ENCODE assay signal across 1 cellular context in genomic region chr20:18137412-18138265, GRCh38.
TF ChIP-seq lines count a peak whose summit lies in the region.

Gene KAT14 (plus strand): TSS chr20:18137863. CDS start chr20:18142661, 4,798 bp downstream.
Gene PET117 (plus strand): TSS chr20:18137863. CDS start chr20:18137956, 93 bp downstream.

TF ChIP-seq in HepG2, 621 proteins besides CTCF, POLR2A, EP300 and RAD21 (continued from another document and continues in another):
- TF ChIP-seq ZBTB25 (CRISPR knock-in tag; IDR thresholded peaks at IDR 0.05) (peak; percentile 87; the same call in 1 of the 2 replicates), ZZZ3 (CRISPR knock-in tag; IDR thresholded peaks at IDR 0.05; ENCODE audit: borderline replicate concordance) (peak; percentile 97), ZNF850 (CRISPR knock-in tag; conservative IDR thresholded peaks at IDR 0.05) (no peak), IKZF4 (CRISPR knock-in tag; IDR thresholded peaks at IDR 0.05; ENCODE audit: borderline replicate concordance, low read depth, not compliant biosample characterization) (peak; percentile 98), POLR2AphosphoS5 (IDR thresholded peaks at IDR 0.05; ENCODE audit: low read depth, low read length) (peak; percentile 83), ZNF101 (CRISPR knock-in tag; IDR thresholded peaks at IDR 0.05; ENCODE audit: borderline replicate concordance, low read depth) (peak; percentile 91; the same call in 1 of the 2 replicates), NFRKB (IDR thresholded peaks at IDR 0.05) (no peak), ZNF12 (CRISPR knock-in tag; IDR thresholded peaks at IDR 0.05) (peak; percentile 80; the same call in 1 of the 2 replicates), ZNF883 (CRISPR knock-in tag; IDR thresholded peaks at IDR 0.05; ENCODE audit: not compliant biosample characterization) (peak; percentile 99), POLR2G (IDR thresholded peaks at IDR 0.05; ENCODE audit: low read depth, low read length) (peak; percentile 96), RFX5 (IDR thresholded peaks at IDR 0.05; ENCODE audit: low read depth, low read length) (no peak), HMGXB4 (CRISPR knock-in tag; IDR thresholded peaks at IDR 0.05; ENCODE audit: borderline replicate concordance in 1 of 2, low read depth in 1 of 2) (peak; percentile 99), NFKB2 (CRISPR knock-in tag; IDR thresholded peaks at IDR 0.05; ENCODE audit: borderline replicate concordance) (peak; percentile 100), ISX (CRISPR knock-in tag; conservative IDR thresholded peaks at IDR 0.05) (peak; percentile 98), ATF5 (CRISPR knock-in tag; IDR thresholded peaks at IDR 0.05; ENCODE audit: low read depth) (peak; percentile 95), STAT5B (CRISPR knock-in tag; IDR thresholded peaks at IDR 0.05) (0 out of 2 replicates have a peak, but pooled peaks have one; percentile 15), ZNF746 (CRISPR knock-in tag; IDR thresholded peaks at IDR 0.05) (peak; percentile 67), ZNF282 (IDR thresholded peaks at IDR 0.05; ENCODE audit: partially characterized antibody) (no peak), ZNF343 (CRISPR knock-in tag; IDR thresholded peaks at IDR 0.05) (peak; percentile 99), KDM3A (CRISPR knock-in tag; IDR thresholded peaks at IDR 0.05; ENCODE audit: low read depth) (peak; percentile 99), MAFF (IDR thresholded peaks at IDR 0.05; ENCODE audit: low read depth, low read length) (peak; percentile 21; the same call in 1 of the 2 replicates), ZNF530 (CRISPR knock-in tag; IDR thresholded peaks at IDR 0.05; ENCODE audit: low read depth) (peak; percentile 97), RFX3 (CRISPR knock-in tag; IDR thresholded peaks at IDR 0.05) (no peak), ATAD3A (CRISPR knock-in tag; IDR thresholded peaks at IDR 0.05) (no peak), ZNF317 (CRISPR knock-in tag; IDR thresholded peaks at IDR 0.05) (peak; percentile 90), ATF3 (CRISPR knock-in tag; IDR thresholded peaks at IDR 0.05) (peak; percentile 54), TBX2 (CRISPR knock-in tag; IDR thresholded peaks at IDR 0.05; ENCODE audit: borderline replicate concordance) (peak; percentile 98), POGK (CRISPR knock-in tag; conservative IDR thresholded peaks at IDR 0.05) (peak; percentile 99), PAWR (CRISPR knock-in tag; IDR thresholded peaks at IDR 0.05; ENCODE audit: borderline replicate concordance) (peak; percentile 77; the same call in 1 of the 2 replicates), ATF6 (CRISPR knock-in tag; conservative IDR thresholded peaks at IDR 0.05) (peak; percentile 52; the same call in 1 of the 2 replicates), MEIS1 (CRISPR knock-in tag; IDR thresholded peaks at IDR 0.05; ENCODE audit: borderline replicate concordance) (peak; percentile 94; the same call in 1 of the 2 replicates), MNT (IDR thresholded peaks at IDR 0.05) (peak; percentile 80), ARNTL (CRISPR knock-in tag; IDR thresholded peaks at IDR 0.05) (peak; percentile 96), NFYB (CRISPR knock-in tag; IDR thresholded peaks at IDR 0.05) (no peak; the same call in 1 of the 2 replicates), SMARCE1 (IDR thresholded peaks at IDR 0.05; ENCODE audit: borderline replicate concordance) (0 out of 2 replicates have a peak, but pooled peaks have one; percentile 10), ZNF260 (CRISPR knock-in tag; IDR thresholded peaks at IDR 0.05; ENCODE audit: borderline replicate concordance, low read depth) (peak; percentile 89; the same call in 1 of the 2 replicates), ZBTB46 (CRISPR knock-in tag; IDR thresholded peaks at IDR 0.05; ENCODE audit: borderline replicate concordance) (peak; percentile 28; the same call in 1 of the 2 replicates), ZFAT (CRISPR knock-in tag; conservative IDR thresholded peaks at IDR 0.05) (peak; percentile 96), CCDC6 (CRISPR knock-in tag; IDR thresholded peaks at IDR 0.05) (peak; percentile 98), NR0B2 (CRISPR knock-in tag; IDR thresholded peaks at IDR 0.05) (peak; percentile 99), TP53 (CRISPR knock-in tag; conservative IDR thresholded peaks at IDR 0.05) (peak; percentile 87), HOXD1 (CRISPR knock-in tag; IDR thresholded peaks at IDR 0.05) (peak; percentile 99), ZNF788 (CRISPR knock-in tag; IDR thresholded peaks at IDR 0.05; ENCODE audit: borderline replicate concordance) (peak; percentile 98), TFDP2 (CRISPR knock-in tag; IDR thresholded peaks at IDR 0.05) (peak; percentile 94), ZSCAN22 (CRISPR knock-in tag; IDR thresholded peaks at IDR 0.05) (peak; percentile 73; the same call in 1 of the 2 replicates), GATA4 (IDR thresholded peaks at IDR 0.05; ENCODE audit: borderline replicate concordance, low read depth) (peak; percentile 28; the same call in 1 of the 2 replicates), MED1 (CRISPR knock-in tag; IDR thresholded peaks at IDR 0.05) (peak; percentile 93), KLF12 (CRISPR knock-in tag; IDR thresholded peaks at IDR 0.05; ENCODE audit: borderline replicate concordance) (peak; percentile 98), ZNF709 (CRISPR knock-in tag; IDR thresholded peaks at IDR 0.05) (peak; percentile 100), ZNF292 (CRISPR knock-in tag; IDR thresholded peaks at IDR 0.05; ENCODE audit: borderline replicate concordance, low read depth) (peak; percentile 42; the same call in 1 of the 2 replicates), TOE1 (CRISPR knock-in tag; IDR thresholded peaks at IDR 0.05) (peak; percentile 93), XBP1 (CRISPR knock-in tag; IDR thresholded peaks at IDR 0.05) (peak; percentile 86; the same call in 1 of the 2 replicates), NFIB (CRISPR knock-in tag; IDR thresholded peaks at IDR 0.05; ENCODE audit: borderline replicate concordance) (peak; percentile 81; the same call in 1 of the 2 replicates), ZBTB8A (CRISPR knock-in tag; IDR thresholded peaks at IDR 0.05; ENCODE audit: borderline replicate concordance, low read depth) (no peak), NFE2L2 (IDR thresholded peaks at IDR 0.05; ENCODE audit: low read length) (0 out of 2 replicates have a peak, but pooled peaks have one; percentile 1), IRF2 (CRISPR knock-in tag; IDR thresholded peaks at IDR 0.05) (peak; percentile 91), AGO1 (IDR thresholded peaks at IDR 0.05; ENCODE audit: low read depth, low read length, poor library complexity, severe bottlenecking) (peak; percentile 84), ZFP62 (CRISPR knock-in tag; IDR thresholded peaks at IDR 0.05) (peak; percentile 80; the same call in 1 of the 2 replicates), ESRRA (CRISPR knock-in tag; IDR thresholded peaks at IDR 0.05; ENCODE audit: low read depth) (peak; percentile 93), ZNF816 (CRISPR knock-in tag; IDR thresholded peaks at IDR 0.05; ENCODE audit: borderline replicate concordance) (peak; percentile 93; the same call in 1 of the 2 replicates), DNMT1 (CRISPR knock-in tag; IDR thresholded peaks at IDR 0.05) (peak; percentile 90), ZNF335 (CRISPR knock-in tag; IDR thresholded peaks at IDR 0.05) (no peak)
